ENCODE assay signal across 35 cellular contexts in the genomic region with DNA sequence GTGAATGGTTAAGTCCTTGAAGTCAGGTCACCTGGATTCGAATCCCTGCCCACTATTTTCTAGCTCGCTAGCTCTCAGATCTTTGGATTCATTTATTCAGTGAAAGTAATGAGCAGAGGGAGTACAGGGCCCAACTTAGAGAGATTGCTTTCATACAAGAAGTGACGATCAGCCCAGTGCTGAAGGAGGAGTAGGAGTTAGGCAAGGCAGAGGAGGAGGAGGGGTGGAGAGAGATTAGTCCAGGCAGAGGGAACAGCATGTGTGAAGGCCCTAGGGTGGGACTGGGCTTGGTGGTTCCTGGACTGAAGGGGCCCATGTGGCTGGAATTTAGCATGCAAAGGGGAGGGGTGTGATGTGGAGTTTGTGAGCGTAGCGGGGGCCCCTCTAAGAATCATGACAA. TPM values are rescaled to one million over a fixed set of nuclear protein-coding genes. Genes with fewer than 3 reads are reported as not detected.
"Had no signal": no experiment of that assay in that cellular context is flagged by ENCODE, and none has a peak within 500 bp of the region (broad histone marks: within the 10 kb centered on the region; RNA-seq: fewer than 3 reads in every experiment).

No MANE protein-coding gene starts in this region.

- H3K27ac ChIP-seq: adrenal gland, body of pancreas, esophagus muscularis mucosa, foreskin keratinocyte, gastrocnemius medialis, heart right ventricle, hepatocyte had no signal

- DNase-seq: activated B cell treated with CpG ODN at 0.5 μM for 24 hours; activated CD4-positive, alpha-beta memory T cell treated with anti-CD3 and anti-CD28 coated beads for 36 hours; activated CD4-positive, alpha-beta T cell treated with anti-CD3 and anti-CD28 coated beads, Interleukin-2, amount 10 ng/mL, durations not matched to agents 24 days and 14 days; activated CD8-positive, alpha-beta memory T cell treated with anti-CD3 and anti-CD28 coated beads, Interleukin-2, amount 10 ng/mL, durations not matched to agents 7 days and 5 days; activated CD8-positive, alpha-beta memory T cell treated with anti-CD3 and anti-CD28 coated beads, Interleukin-2, amount 50 U/mL, for 4 hours; activated CD8-positive, alpha-beta T cell treated with anti-CD3 and anti-CD28 coated beads, Interleukin-2, amount 10 ng/mL, durations not matched to agents 7 days and 5 days; activated effector memory CD4-positive, alpha-beta T cell treated with anti-CD3 and anti-CD28 coated beads, Interleukin-2, amount 50 U/mL, for 16 hours; activated naive CD4-positive, alpha-beta T cell treated with anti-CD3 and anti-CD28 coated beads for 36 hours; activated naive CD8-positive, alpha-beta T cell treated with anti-CD3 and anti-CD28 coated beads for 36 hours; activated naive CD8-positive, alpha-beta T cell treated with anti-CD3 and anti-CD28 coated beads, Interleukin-2, amount 50 U/mL, for 24 hours; activated T-cell treated with anti-CD3 and anti-CD28 coated beads, Interleukin-2, amount 50 U/mL, for 1 hour; activated T-cell treated with anti-CD3 and anti-CD28 coated beads, Interleukin-2, amount 50 U/mL, for 48 hours; adrenal gland; amygdala; aorta; body of pancreas; caudate nucleus; cortex of kidney; dermis blood vessel endothelial cell; effector CD4-positive, alpha-beta T cell; effector memory CD8-positive, alpha-beta T cell; erythroblast; foreskin keratinocyte; gastrocnemius medialis; glutamatergic neuron; heart right ventricle; T-helper 2 cell had no signal

- H3K36me3 Mint-ChIP-seq: activated CD4-positive, alpha-beta memory T cell treated with anti-CD3 and anti-CD28 coated beads for 36 hours; activated CD8-positive, alpha-beta memory T cell treated with anti-CD3 and anti-CD28 coated beads, Interleukin-2, amount 10 ng/mL, durations not matched to agents 7 days and 5 days had no signal

- H3K36me3 ChIP-seq: adrenal gland, esophagus muscularis mucosa, gastrocnemius medialis, heart right ventricle had no signal

- H3K9me3 Mint-ChIP-seq: activated B cell treated with CpG ODN at 0.5 μM for 24 hours; activated CD4-positive, alpha-beta memory T cell treated with anti-CD3 and anti-CD28 coated beads for 36 hours; activated CD4-positive, alpha-beta T cell treated with anti-CD3 and anti-CD28 coated beads, Interleukin-2, amount 10 ng/mL, durations not matched to agents 24 days and 14 days; activated naive CD4-positive, alpha-beta T cell treated with anti-CD3 and anti-CD28 coated beads for 36 hours; activated naive CD4-positive, alpha-beta T cell treated with anti-CD3 and anti-CD28 coated beads, Interleukin-2, amount 50 U/mL, for 24 hours; activated naive CD8-positive, alpha-beta T cell treated with anti-CD3 and anti-CD28 coated beads for 36 hours; activated naive CD8-positive, alpha-beta T cell treated with anti-CD3 and anti-CD28 coated beads, Interleukin-2, amount 50 U/mL, for 24 hours; activated T-helper 1 cell treated with anti-CD3 and anti-CD28 coated beads, Interleukin-12 subunit alpha, Interleukin-12 subunit beta, Interleukin-2, Interleukin-4 antibody, amounts not matched to agents 30 ng/mL and 10 ng/mL and 1 ng/mL, durations not matched to agents 14 hours and 24 hours and 36 hours; activated T-helper 2 cell treated with anti-CD3 and anti-CD28 coated beads, Interferon-gamma antibody, Interleukin-2, Interleukin-4, amounts not matched to agents 10 μg/mL and 5 μg/mL and 100 μg/mL, durations not matched to agents 14 hours and 24 hours and 36 hours; effector memory CD8-positive, alpha-beta T cell had no signal

- H3K27ac Mint-ChIP-seq: activated B cell treated with CpG ODN at 0.5 μM for 24 hours; activated CD4-positive, alpha-beta memory T cell treated with anti-CD3 and anti-CD28 coated beads for 36 hours; activated CD4-positive, alpha-beta T cell treated with anti-CD3 and anti-CD28 coated beads, Interleukin-2, amount 10 ng/mL, durations not matched to agents 24 days and 14 days; activated CD8-positive, alpha-beta memory T cell treated with anti-CD3 and anti-CD28 coated beads, Interleukin-2, amount 10 ng/mL, durations not matched to agents 7 days and 5 days; activated CD8-positive, alpha-beta T cell treated with anti-CD3 and anti-CD28 coated beads, Interleukin-2, amount 10 ng/mL, durations not matched to agents 7 days and 5 days; activated naive CD4-positive, alpha-beta T cell treated with anti-CD3 and anti-CD28 coated beads for 36 hours; activated naive CD4-positive, alpha-beta T cell treated with anti-CD3 and anti-CD28 coated beads, Interleukin-2, amount 50 U/mL, for 24 hours; activated naive CD8-positive, alpha-beta T cell treated with anti-CD3 and anti-CD28 coated beads for 36 hours; activated naive CD8-positive, alpha-beta T cell treated with anti-CD3 and anti-CD28 coated beads, Interleukin-2, amount 50 U/mL, for 24 hours; activated T-helper 1 cell treated with anti-CD3 and anti-CD28 coated beads, Interleukin-12 subunit alpha, Interleukin-12 subunit beta, Interleukin-2, Interleukin-4 antibody, amounts not matched to agents 30 ng/mL and 10 ng/mL and 1 ng/mL, durations not matched to agents 14 hours and 24 hours and 36 hours; activated T-helper 2 cell treated with anti-CD3 and anti-CD28 coated beads, Interferon-gamma antibody, Interleukin-2, Interleukin-4, amounts not matched to agents 10 μg/mL and 5 μg/mL and 100 μg/mL, durations not matched to agents 14 hours and 24 hours and 36 hours; effector memory CD8-positive, alpha-beta T cell had no signal

- H3K4me3 Mint-ChIP-seq: activated B cell treated with CpG ODN at 0.5 μM for 24 hours; activated CD4-positive, alpha-beta memory T cell treated with anti-CD3 and anti-CD28 coated beads for 36 hours; activated CD4-positive, alpha-beta T cell treated with anti-CD3 and anti-CD28 coated beads, Interleukin-2, amount 10 ng/mL, durations not matched to agents 24 days and 14 days; activated CD8-positive, alpha-beta memory T cell treated with anti-CD3 and anti-CD28 coated beads, Interleukin-2, amount 10 ng/mL, durations not matched to agents 7 days and 5 days; activated CD8-positive, alpha-beta T cell treated with anti-CD3 and anti-CD28 coated beads, Interleukin-2, amount 10 ng/mL, durations not matched to agents 7 days and 5 days; activated naive CD4-positive, alpha-beta T cell treated with anti-CD3 and anti-CD28 coated beads for 36 hours; activated naive CD4-positive, alpha-beta T cell treated with anti-CD3 and anti-CD28 coated beads, Interleukin-2, amount 50 U/mL, for 24 hours; activated naive CD8-positive, alpha-beta T cell treated with anti-CD3 and anti-CD28 coated beads for 36 hours; activated naive CD8-positive, alpha-beta T cell treated with anti-CD3 and anti-CD28 coated beads, Interleukin-2, amount 50 U/mL, for 24 hours; activated T-helper 1 cell treated with anti-CD3 and anti-CD28 coated beads, Interleukin-12 subunit alpha, Interleukin-12 subunit beta, Interleukin-2, Interleukin-4 antibody, amounts not matched to agents 30 ng/mL and 10 ng/mL and 1 ng/mL, durations not matched to agents 14 hours and 24 hours and 36 hours; effector memory CD8-positive, alpha-beta T cell had no signal

- H3K4me3 ChIP-seq: adrenal gland, body of pancreas, esophagus muscularis mucosa, gastrocnemius medialis, heart right ventricle, hepatocyte had no signal

- ATAC-seq: activated CD4-positive, CD25-positive, alpha-beta regulatory T cell treated with anti-CD3 and anti-CD28 coated beads, Interleukin-2, amount 50 U/mL, for 24 hours; activated CD8-positive, alpha-beta memory T cell treated with anti-CD3 and anti-CD28 coated beads, Interleukin-2, amount 10 ng/mL, durations not matched to agents 7 days and 5 days; activated CD8-positive, alpha-beta T cell treated with anti-CD3 and anti-CD28 coated beads, Interleukin-2, amount 10 ng/mL, durations not matched to agents 7 days and 5 days; activated naive CD8-positive, alpha-beta T cell treated with anti-CD3 and anti-CD28 coated beads, Interleukin-2, amount 50 U/mL, for 24 hours; body of pancreas; effector memory CD8-positive, alpha-beta T cell; foreskin keratinocyte; gastrocnemius medialis; heart right ventricle had no signal

- H3K27me3 ChIP-seq: adrenal gland, body of pancreas, esophagus muscularis mucosa, foreskin keratinocyte had no signal

- H3K9me3 ChIP-seq: adrenal gland, body of pancreas, esophagus muscularis mucosa, gastrocnemius medialis, heart right ventricle had no signal

RNA-seq across cellular contexts. Expression of a gene that starts 59.3 kb away (rescaled TPM):
- total RNA-seq: activated B cell treated with CpG ODN at 0.5 μM for 24 hours; activated CD4-positive, alpha-beta memory T cell treated with anti-CD3 and anti-CD28 coated beads for 36 hours; activated CD4-positive, alpha-beta T cell treated with anti-CD3 and anti-CD28 coated beads, Interleukin-2, amount 10 ng/mL, durations not matched to agents 24 days and 14 days; activated CD8-positive, alpha-beta memory T cell treated with anti-CD3 and anti-CD28 coated beads for 36 hours; activated CD8-positive, alpha-beta memory T cell treated with anti-CD3 and anti-CD28 coated beads, Interleukin-2, amount 10 ng/mL, durations not matched to agents 7 days and 5 days; activated CD8-positive, alpha-beta T cell treated with anti-CD3 and anti-CD28 coated beads, Interleukin-2, amount 10 ng/mL, durations not matched to agents 7 days and 5 days; activated naive CD4-positive, alpha-beta T cell treated with anti-CD3 and anti-CD28 coated beads for 36 hours; activated naive CD8-positive, alpha-beta T cell treated with anti-CD3 and anti-CD28 coated beads for 36 hours; activated T-helper 1 cell treated with anti-CD3 and anti-CD28 coated beads, Interleukin-12 subunit alpha, Interleukin-12 subunit beta, Interleukin-2, Interleukin-4 antibody, amounts not matched to agents 30 ng/mL and 10 ng/mL and 1 ng/mL, durations not matched to agents 14 hours and 24 hours and 36 hours; activated T-helper 2 cell treated with anti-CD3 and anti-CD28 coated beads, Interferon-gamma antibody, Interleukin-2, Interleukin-4, amounts not matched to agents 10 μg/mL and 5 μg/mL and 100 μg/mL, durations not matched to agents 14 hours and 24 hours and 36 hours; aorta; chondrocyte; dermis blood vessel endothelial cell; foreskin keratinocyte had no signal
- polyA plus RNA-seq: aorta, foreskin keratinocyte had no signal
